In the genomic region with DNA sequence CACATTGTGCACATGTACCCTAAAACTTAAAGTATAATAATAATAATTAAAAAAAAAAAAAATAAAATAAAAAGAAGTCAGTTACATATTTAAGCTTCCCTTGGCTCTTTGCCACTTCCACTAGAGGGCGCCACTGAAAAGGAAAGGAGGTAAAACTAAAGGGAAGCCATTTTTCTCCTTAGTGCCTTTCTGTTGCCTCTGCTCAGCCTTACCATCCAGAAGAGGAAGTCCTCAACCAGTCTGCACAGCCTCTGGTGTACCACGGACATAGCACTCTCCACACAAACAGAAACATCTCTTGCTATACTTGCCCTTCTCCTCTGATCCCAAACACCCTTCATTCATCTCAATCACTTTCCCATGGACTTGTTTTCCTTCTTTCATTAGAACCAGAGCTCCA, we compare ENCODE assay signal across 8 cellular contexts.
DNase-seq lines count a peak whose midpoint lies in the region; ATAC-seq lines count a peak whose summit lies in the region.

No MANE protein-coding gene starts in this region.

- peak; percentile 69 for DNase-seq in GF-D8 (lab: John Stamatoyannopoulos, UW)
- DNase-seq in SW480 (ENCODE audit: low spot score): peak; percentile 64
- DNase-seq in activated naive CD8-positive, alpha-beta T cell treated with anti-CD3 and anti-CD28 coated beads, Interleukin-2, amount 50 U/mL, for 16 hours (ENCODE audit: low read depth, low spot score): peak; percentile 50
- DNase-seq in iPS DF 19.7 (ENCODE audit: low read depth, low spot score): peak; percentile 28
- peak; percentile 71 for DNase-seq in stimulated activated CD4-positive, alpha-beta T cell treated with anti-CD3 and anti-CD28 coated beads, Interleukin-1b, Interleukin-23, amount 100 ng/mL, for 48 hours
- DNase-seq in NCI-H446 treated with DMSO at 0.1 percent for 48 hours (lab: John Stamatoyannopoulos, UW): no peak

- peak; percentile 57 for ATAC-seq in HG03175 (IDR thresholded peaks at IDR 0.05; ENCODE audit: unreplicated experiment)
- ATAC-seq in GM21360 (IDR thresholded peaks at IDR 0.05; ENCODE audit: unreplicated experiment): no peak
